Comparison of ENCODE assay signal across 2 cellular contexts in the genomic region with DNA sequence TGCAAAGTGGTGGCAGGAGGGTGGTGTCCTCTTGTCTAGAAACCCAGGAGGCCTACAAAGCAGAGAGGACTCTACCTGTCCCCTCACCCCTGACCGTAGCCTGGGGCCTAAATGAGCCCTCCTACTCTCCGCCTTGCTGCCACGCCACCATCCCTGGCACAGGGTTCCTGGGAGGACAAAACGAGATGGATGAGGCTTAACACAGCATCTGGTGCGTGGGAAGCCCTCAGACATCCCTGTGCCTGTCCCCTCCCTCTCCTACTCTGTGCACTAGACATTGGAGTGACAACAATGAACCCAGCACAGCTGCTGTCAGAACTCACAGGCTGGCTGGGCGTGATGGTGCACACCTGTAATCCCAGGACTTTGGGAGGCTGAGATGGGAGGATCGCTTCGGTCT.
TF ChIP-seq lines count a peak whose summit lies in the region.

No MANE protein-coding gene starts in this region.

TF ChIP-seq in HepG2, 621 proteins besides CTCF, POLR2A, EP300 and RAD21:
- TF ChIP-seq, protein P1, sequence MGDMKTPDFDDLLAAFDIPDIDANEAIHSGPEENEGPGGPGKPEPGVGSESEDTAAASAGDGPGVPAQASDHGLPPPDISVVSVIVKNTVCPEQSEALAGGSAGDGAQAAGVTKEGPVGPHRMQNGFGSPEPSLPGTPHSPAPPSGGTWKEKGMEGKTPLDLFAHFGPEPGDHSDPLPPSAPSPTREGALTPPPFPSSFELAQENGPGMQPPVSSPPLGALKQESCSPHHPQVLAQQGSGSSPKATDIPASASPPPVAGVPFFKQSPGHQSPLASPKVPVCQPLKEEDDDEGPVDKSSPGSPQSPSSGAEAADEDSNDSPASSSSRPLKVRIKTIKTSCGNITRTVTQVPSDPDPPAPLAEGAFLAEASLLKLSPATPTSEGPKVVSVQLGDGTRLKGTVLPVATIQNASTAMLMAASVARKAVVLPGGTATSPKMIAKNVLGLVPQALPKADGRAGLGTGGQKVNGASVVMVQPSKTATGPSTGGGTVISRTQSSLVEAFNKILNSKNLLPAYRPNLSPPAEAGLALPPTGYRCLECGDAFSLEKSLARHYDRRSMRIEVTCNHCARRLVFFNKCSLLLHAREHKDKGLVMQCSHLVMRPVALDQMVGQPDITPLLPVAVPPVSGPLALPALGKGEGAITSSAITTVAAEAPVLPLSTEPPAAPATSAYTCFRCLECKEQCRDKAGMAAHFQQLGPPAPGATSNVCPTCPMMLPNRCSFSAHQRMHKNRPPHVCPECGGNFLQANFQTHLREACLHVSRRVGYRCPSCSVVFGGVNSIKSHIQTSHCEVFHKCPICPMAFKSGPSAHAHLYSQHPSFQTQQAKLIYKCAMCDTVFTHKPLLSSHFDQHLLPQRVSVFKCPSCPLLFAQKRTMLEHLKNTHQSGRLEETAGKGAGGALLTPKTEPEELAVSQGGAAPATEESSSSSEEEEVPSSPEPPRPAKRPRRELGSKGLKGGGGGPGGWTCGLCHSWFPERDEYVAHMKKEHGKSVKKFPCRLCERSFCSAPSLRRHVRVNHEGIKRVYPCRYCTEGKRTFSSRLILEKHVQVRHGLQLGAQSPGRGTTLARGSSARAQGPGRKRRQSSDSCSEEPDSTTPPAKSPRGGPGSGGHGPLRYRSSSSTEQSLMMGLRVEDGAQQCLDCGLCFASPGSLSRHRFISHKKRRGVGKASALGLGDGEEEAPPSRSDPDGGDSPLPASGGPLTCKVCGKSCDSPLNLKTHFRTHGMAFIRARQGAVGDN (CRISPR knock-in tag; IDR thresholded peaks at IDR 0.05): 0 out of 2 replicates have a peak, but pooled peaks have one; percentile 7
- TF ChIP-seq, protein P2, sequence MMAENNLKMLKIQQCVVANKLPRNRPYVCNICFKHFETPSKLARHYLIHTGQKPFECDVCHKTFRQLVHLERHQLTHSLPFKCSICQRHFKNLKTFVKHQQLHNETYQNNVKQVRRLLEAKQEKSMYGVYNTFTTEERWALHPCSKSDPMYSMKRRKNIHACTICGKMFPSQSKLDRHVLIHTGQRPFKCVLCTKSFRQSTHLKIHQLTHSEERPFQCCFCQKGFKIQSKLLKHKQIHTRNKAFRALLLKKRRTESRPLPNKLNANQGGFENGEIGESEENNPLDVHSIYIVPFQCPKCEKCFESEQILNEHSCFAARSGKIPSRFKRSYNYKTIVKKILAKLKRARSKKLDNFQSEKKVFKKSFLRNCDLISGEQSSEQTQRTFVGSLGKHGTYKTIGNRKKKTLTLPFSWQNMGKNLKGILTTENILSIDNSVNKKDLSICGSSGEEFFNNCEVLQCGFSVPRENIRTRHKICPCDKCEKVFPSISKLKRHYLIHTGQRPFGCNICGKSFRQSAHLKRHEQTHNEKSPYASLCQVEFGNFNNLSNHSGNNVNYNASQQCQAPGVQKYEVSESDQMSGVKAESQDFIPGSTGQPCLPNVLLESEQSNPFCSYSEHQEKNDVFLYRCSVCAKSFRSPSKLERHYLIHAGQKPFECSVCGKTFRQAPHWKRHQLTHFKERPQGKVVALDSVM (CRISPR knock-in tag; IDR thresholded peaks at IDR 0.05): no peak

TF ChIP-seq in endothelial cell of umbilical vein, 7 proteins besides CTCF, POLR2A, EP300 and RAD21:
- no peak for TF ChIP-seq FOS (IDR thresholded peaks at IDR 0.05; ENCODE audit: borderline replicate concordance, insufficient read depth, low read length)
- no peak for TF ChIP-seq POLR2AphosphoS5 (IDR thresholded peaks at IDR 0.05; ENCODE audit: insufficient read depth, low read depth, low read length)
- TF ChIP-seq, protein P3, sequence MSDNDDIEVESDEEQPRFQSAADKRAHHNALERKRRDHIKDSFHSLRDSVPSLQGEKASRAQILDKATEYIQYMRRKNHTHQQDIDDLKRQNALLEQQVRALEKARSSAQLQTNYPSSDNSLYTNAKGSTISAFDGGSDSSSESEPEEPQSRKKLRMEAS (IDR thresholded peaks at IDR 0.05; ENCODE audit: insufficient read depth, insufficient read length): no peak
- no peak for TF ChIP-seq GATA2 (IDR thresholded peaks at IDR 0.05; ENCODE audit: insufficient read depth, insufficient read length, low read depth, low read length)
- TF ChIP-seq EZH2 (IDR thresholded peaks at IDR 0.05; ENCODE audit: borderline replicate concordance, low read depth, low read length, severe bottlenecking): no peak
- TF ChIP-seq JUN (IDR thresholded peaks at IDR 0.05; ENCODE audit: borderline replicate concordance, insufficient read depth, insufficient read length, low read depth): no peak
- TF ChIP-seq MYC (IDR thresholded peaks at IDR 0.05; ENCODE audit: low read depth, low read length): no peak
